In the genomic region with DNA sequence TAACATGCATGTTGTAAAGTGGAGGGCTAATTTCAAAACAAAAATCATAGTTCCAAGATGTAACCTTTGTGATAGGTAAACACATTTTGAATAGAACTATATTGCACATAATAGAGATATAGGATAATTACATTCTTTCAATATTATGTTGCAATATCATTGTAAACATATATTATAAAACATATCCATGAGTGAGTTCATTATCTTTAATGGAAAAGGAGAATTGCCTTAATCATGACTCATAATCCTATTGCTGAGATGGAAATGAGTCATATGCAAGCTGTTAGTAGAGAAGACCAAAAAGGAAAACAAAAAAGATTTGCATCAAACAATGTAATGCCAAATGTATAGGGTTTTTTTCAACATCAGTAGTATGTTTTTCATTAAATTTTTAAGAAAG, we compare ENCODE assay signal across 14 cellular contexts.
A peak's percentile ranks its signal among the peaks of the same experiment; 100 is the strongest.
DNase-seq lines count a peak whose midpoint lies in the region; ATAC-seq and TF ChIP-seq lines count a peak whose summit lies in the region.
"Had no signal": no experiment of that assay in that cellular context is flagged by ENCODE, and none has a peak within 500 bp of the region (broad histone marks: within the 10 kb centered on the region; RNA-seq: fewer than 3 reads in every experiment).

No MANE protein-coding gene starts in this region.

- H2AK9ac ChIP-seq in IMR-90 (replicated peaks; ENCODE audit: low read depth, low read length, poor library complexity), result no peak overlapping the region

- H3K9me1 ChIP-seq in IMR-90 (ENCODE audit: insufficient read depth, low read length), result no peaks in the 10 kb centered on the region

- no peak overlapping the region for H3K18ac ChIP-seq in IMR-90 (ENCODE audit: low read depth, low read length)

- H3K4me2 ChIP-seq in IMR-90 (ENCODE audit: low read depth, low read length) (no peak overlapping the region), SK-N-SH (no peak overlapping the region)

- H2AK5ac ChIP-seq in IMR-90 (ENCODE audit: low read depth, low read length), result no peak overlapping the region

- H4K8ac ChIP-seq in IMR-90 (ENCODE audit: low read depth in 2 of 2, low read length in 2 of 2), result no peak overlapping the region

- ATAC-seq in IMR-90 (ENCODE audit: low read depth) (peak; percentile 67), GM19324 (IDR thresholded peaks at IDR 0.05; ENCODE audit: low FRiP score, unreplicated experiment) (no peak)
- ATAC-seq: T-helper 17 cell had no signal

- in situ Hi-C loops in IMR-90 (cut with MboI; ENCODE audit: low sequenced_read_pairs), result no loop called here

- H3K27me3 ChIP-seq in IMR-90 (ENCODE audit: control insufficient read depth, insufficient read depth, low read length) (no peaks in the 10 kb centered on the region), SK-N-SH (ENCODE audit: insufficient read depth) (no peaks in the 10 kb centered on the region)
- H3K27me3 ChIP-seq: MG63 had no signal

- BruUV-seq in IMR-90 (replicated peaks; lab: Mats Ljungman, UMichigan), result no TSS peak

- H3K56ac ChIP-seq in IMR-90 (ENCODE audit: extremely low read depth, insufficient read depth, low read length), result no peak overlapping the region

- H3K79me2 ChIP-seq in SK-N-SH (ENCODE audit: insufficient read depth), result no peaks in the 10 kb centered on the region

- H2BK15ac ChIP-seq in IMR-90 (ENCODE audit: low read depth, low read length), result no peak overlapping the region

- H3K4me1 ChIP-seq in IMR-90 (ENCODE audit: control insufficient read depth, insufficient read depth, low read length) (no peaks in the 10 kb centered on the region), SK-N-SH (ENCODE audit: control insufficient read depth in 1 of 2, insufficient read depth in 2 of 2, low read depth in 1 of 2, low read length in 1 of 2) (peaks cover 0 to 7% of the 10 kb centered on the region in 2 experiments; a peak in 2 of 4 replicates)

- no peak for TF ChIP-seq EP300 in SK-N-SH (IDR thresholded peaks at IDR 0.05; ENCODE audit: borderline replicate concordance in 1 of 2, low read depth in 1 of 2, low read length in 1 of 2)

- H3F3A ChIP-seq in SK-N-SH (replicated peaks; ENCODE audit: insufficient read depth), result peaks cover 3% of the 10 kb centered on the region

- H2AFZ ChIP-seq in IMR-90 (replicated peaks; ENCODE audit: low read length, poor library complexity), result no peak overlapping the region
- no peak overlapping the region for H2AFZ ChIP-seq in SK-N-SH (ENCODE audit: low read depth)

- H2BK120ac ChIP-seq in IMR-90 (ENCODE audit: low read depth, low read length), result no peak overlapping the region

- TF ChIP-seq CTCF in IMR-90 (conservative IDR thresholded peaks at IDR 0.05; ENCODE audit: low read depth, low read length), result no peak
- no peak for TF ChIP-seq CTCF in SK-N-SH (IDR thresholded peaks at IDR 0.05)
- TF ChIP-seq CTCF in epithelial cell of esophagus (IDR thresholded peaks at IDR 0.05; ENCODE audit: insufficient read depth, low read depth, low read length, missing control alignments), result no peak
- no peak for TF ChIP-seq CTCF in retinal pigment epithelial cell (conservative IDR thresholded peaks at IDR 0.05; ENCODE audit: low read depth, low read length)
- TF ChIP-seq CTCF in endothelial cell (IDR thresholded peaks at IDR 0.05; ENCODE audit: unreplicated experiment), result no peak

- H4K91ac ChIP-seq in IMR-90 (ENCODE audit: insufficient read depth, low read depth, low read length), result no peak overlapping the region

- H3K14ac ChIP-seq in IMR-90 (replicated peaks; ENCODE audit: low read depth, low read length), result no peak overlapping the region

- CTCF ChIA-PET in IMR-90 (lab: Yijun Ruan, JAX), result no interaction called here
- CTCF ChIA-PET in SK-N-SH (lab: Yijun Ruan, JAX), result no interaction called here

- no peak for TF ChIP-seq RAD21 in IMR-90 (IDR thresholded peaks at IDR 0.05; ENCODE audit: low read length)
- no peak for TF ChIP-seq RAD21 in SK-N-SH (IDR thresholded peaks at IDR 0.05; ENCODE audit: low read length)

- H3K79me1 ChIP-seq in IMR-90 (ENCODE audit: low read depth in 1 of 2, low read length in 2 of 2), result no peaks in the 10 kb centered on the region

- intact Hi-C loops in IMR-90 (cut with micrococcal nuclease), result no loop called here

- no peak overlapping the region for H3K27ac Mint-ChIP-seq in endothelial cell (ENCODE audit: unreplicated experiment)
- H3K27ac Mint-ChIP-seq: CD14-positive monocyte, T-helper 17 cell had no signal

- no peak overlapping the region for H2BK5ac ChIP-seq in IMR-90 (ENCODE audit: low read depth, low read length, poor library complexity, severe bottlenecking)

- H3K4me3 ChIP-seq in IMR-90 (ENCODE audit: insufficient read depth, low read depth, low read length) (no peak overlapping the region), SK-N-SH (ENCODE audit: low read depth in 2 of 2, low read length in 1 of 2) (no peak overlapping the region), epithelial cell of esophagus (ENCODE audit: low read length) (no peak overlapping the region), retinal pigment epithelial cell (ENCODE audit: low read length) (no peak overlapping the region)
- H3K4me3 ChIP-seq: MG63 had no signal

- H3K36me3 ChIP-seq in IMR-90 (ENCODE audit: control insufficient read depth, insufficient read depth, low read length) (no peaks in the 10 kb centered on the region), SK-N-SH (replicated peaks in 1 of 2; ENCODE audit: control insufficient read depth in 1 of 2, insufficient read depth in 2 of 2, low read length in 1 of 2) (no peaks in the 10 kb centered on the region)
- H3K36me3 ChIP-seq: MG63 had no signal

- H3K27ac ChIP-seq in IMR-90 (ENCODE audit: insufficient read depth, low read length) (no peak overlapping the region), SK-N-SH (ENCODE audit: low read depth in 2 of 2, low read length in 1 of 2) (peak overlapping the region in 1 of 2 experiments; percentile 69; a peak in 2 of 4 replicates)

- H3K4me3 Mint-ChIP-seq in endothelial cell (ENCODE audit: unreplicated experiment), result no peak overlapping the region
- H3K4me3 Mint-ChIP-seq: CD14-positive monocyte, T-helper 17 cell had no signal

- no peaks in the 10 kb centered on the region for H3K27me3 Mint-ChIP-seq in endothelial cell (ENCODE audit: unreplicated experiment)
- H3K27me3 Mint-ChIP-seq: T-helper 17 cell had no signal

- H4K20me1 ChIP-seq in IMR-90 (ENCODE audit: insufficient read depth, low read length) (no peaks in the 10 kb centered on the region), SK-N-SH (ENCODE audit: insufficient read depth) (no peaks in the 10 kb centered on the region)

- DNase-seq in IMR-90, result peak; percentile 52
- no peak for DNase-seq in SK-N-SH
- peak; percentile 46 for DNase-seq in epithelial cell of esophagus (ENCODE audit: low read depth)
- DNase-seq in retinal pigment epithelial cell (ENCODE audit: low read depth), result peak; percentile 26
- DNase-seq in endothelial cell (ENCODE audit: low spot score), result no peak
- DNase-seq in stimulated activated CD8-positive, alpha-beta memory T cell treated with anti-CD3 and anti-CD28 coated beads, Interleukin-4, amount 100 ng/mL, for 48 hours, result no peak
- DNase-seq: activated CD4-positive, alpha-beta T cell treated with anti-CD3 and anti-CD28 coated beads for 1 hour; activated naive CD4-positive, alpha-beta T cell treated with Interleukin-2 at 50 U/mL for 16 hours; effector CD4-positive, alpha-beta T cell; MG63; NCI-H526 treated with DMSO at 0.1 percent for 48 hours; T-helper 17 cell had no signal

- no peak overlapping the region for H3K23ac ChIP-seq in IMR-90 (ENCODE audit: low read depth, low read length)

- H3K4me1 Mint-ChIP-seq in endothelial cell (ENCODE audit: unreplicated experiment), result no peaks in the 10 kb centered on the region
- H3K4me1 Mint-ChIP-seq: CD14-positive monocyte, T-helper 17 cell had no signal

- H3K4ac ChIP-seq in IMR-90 (ENCODE audit: low read depth, low read length), result no peak overlapping the region

- POLR2A ChIA-PET in IMR-90 (lab: Charles Lee; ENCODE audit: unreplicated experiment), result no interaction called here
- POLR2A ChIA-PET in SK-N-SH (lab: Yijun Ruan, JAX), result no interaction called here

- H3K36me3 Mint-ChIP-seq in endothelial cell (ENCODE audit: low read depth, unreplicated experiment), result no peaks in the 10 kb centered on the region
- H3K36me3 Mint-ChIP-seq: CD14-positive monocyte had no signal

- H3K9me3 ChIP-seq in IMR-90 (ENCODE audit: control insufficient read depth, insufficient read depth, low read length) (no peaks in the 10 kb centered on the region), SK-N-SH (no peaks in the 10 kb centered on the region)
- H3K9me3 ChIP-seq: MG63 had no signal

- H3K9me2 ChIP-seq in SK-N-SH, result no peaks in the 10 kb centered on the region; the same call in 1 of the 2 replicates

- H4K5ac ChIP-seq in IMR-90 (ENCODE audit: low read depth, low read length), result no peak overlapping the region

- no peak overlapping the region for H2BK20ac ChIP-seq in IMR-90 (ENCODE audit: low read depth, low read length)

- dilution Hi-C loops in IMR-90 (cut with HindIII; ENCODE audit: low sequenced_read_pairs, unreplicated experiment), result no loop called here

- H3K9ac ChIP-seq in IMR-90 (ENCODE audit: low read depth, low read length), result no peak overlapping the region
- no peak overlapping the region for H3K9ac ChIP-seq in SK-N-SH

- TF ChIP-seq POLR2A in IMR-90 (IDR thresholded peaks at IDR 0.05; ENCODE audit: low read depth, low read length), result no peak

- H3K9me3 Mint-ChIP-seq in endothelial cell (ENCODE audit: unreplicated experiment), result no peaks in the 10 kb centered on the region

TF ChIP-seq in IMR-90, 13 proteins besides CTCF, POLR2A, EP300 and RAD21 (continues in another document):
- TF ChIP-seq CHD1 (IDR thresholded peaks at IDR 0.05; ENCODE audit: low read depth, low read length) (no peak), FOS (IDR thresholded peaks at IDR 0.05; ENCODE audit: low read depth, low read length) (peak; percentile 82; the same call in 1 of the 2 replicates)
- TF ChIP-seq, protein P1, sequence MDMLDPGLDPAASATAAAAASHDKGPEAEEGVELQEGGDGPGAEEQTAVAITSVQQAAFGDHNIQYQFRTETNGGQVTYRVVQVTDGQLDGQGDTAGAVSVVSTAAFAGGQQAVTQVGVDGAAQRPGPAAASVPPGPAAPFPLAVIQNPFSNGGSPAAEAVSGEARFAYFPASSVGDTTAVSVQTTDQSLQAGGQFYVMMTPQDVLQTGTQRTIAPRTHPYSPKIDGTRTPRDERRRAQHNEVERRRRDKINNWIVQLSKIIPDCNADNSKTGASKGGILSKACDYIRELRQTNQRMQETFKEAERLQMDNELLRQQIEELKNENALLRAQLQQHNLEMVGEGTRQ (IDR thresholded peaks at IDR 0.05; ENCODE audit: low read depth, low read length), result no peak

TF ChIP-seq in SK-N-SH, 30 proteins besides CTCF, POLR2A, EP300 and RAD21 (continues in another document):
- TF ChIP-seq TCF12 (IDR thresholded peaks at IDR 0.05), result peak; percentile 39; the same call in 1 of the 2 replicates
- TF ChIP-seq JUND (IDR thresholded peaks at IDR 0.05), result peak; percentile 69
- TF ChIP-seq, protein P2, sequence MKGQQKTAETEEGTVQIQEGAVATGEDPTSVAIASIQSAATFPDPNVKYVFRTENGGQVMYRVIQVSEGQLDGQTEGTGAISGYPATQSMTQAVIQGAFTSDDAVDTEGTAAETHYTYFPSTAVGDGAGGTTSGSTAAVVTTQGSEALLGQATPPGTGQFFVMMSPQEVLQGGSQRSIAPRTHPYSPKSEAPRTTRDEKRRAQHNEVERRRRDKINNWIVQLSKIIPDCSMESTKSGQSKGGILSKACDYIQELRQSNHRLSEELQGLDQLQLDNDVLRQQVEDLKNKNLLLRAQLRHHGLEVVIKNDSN (IDR thresholded peaks at IDR 0.05; ENCODE audit: borderline replicate concordance, low read depth), result no peak
- TF ChIP-seq RCOR1 (IDR thresholded peaks at IDR 0.05; ENCODE audit: low read length), result no peak

Comparison
In these comparisons a context has a peak if more than half of its experiments do, and no peak if none do; other contexts are left out.
1. DNase-seq: peak in IMR-90 (single experiment), epithelial cell of esophagus (single experiment) and retinal pigment epithelial cell (single experiment); none in SK-N-SH (single experiment), endothelial cell (single experiment) and stimulated activated CD8-positive, alpha-beta memory T cell treated with anti-CD3 and anti-CD28 coated beads, Interleukin-4, amount 100 ng/mL, for 48 hours (single experiment).